ENCODE assay signal across 18 cellular contexts in the genomic region with DNA sequence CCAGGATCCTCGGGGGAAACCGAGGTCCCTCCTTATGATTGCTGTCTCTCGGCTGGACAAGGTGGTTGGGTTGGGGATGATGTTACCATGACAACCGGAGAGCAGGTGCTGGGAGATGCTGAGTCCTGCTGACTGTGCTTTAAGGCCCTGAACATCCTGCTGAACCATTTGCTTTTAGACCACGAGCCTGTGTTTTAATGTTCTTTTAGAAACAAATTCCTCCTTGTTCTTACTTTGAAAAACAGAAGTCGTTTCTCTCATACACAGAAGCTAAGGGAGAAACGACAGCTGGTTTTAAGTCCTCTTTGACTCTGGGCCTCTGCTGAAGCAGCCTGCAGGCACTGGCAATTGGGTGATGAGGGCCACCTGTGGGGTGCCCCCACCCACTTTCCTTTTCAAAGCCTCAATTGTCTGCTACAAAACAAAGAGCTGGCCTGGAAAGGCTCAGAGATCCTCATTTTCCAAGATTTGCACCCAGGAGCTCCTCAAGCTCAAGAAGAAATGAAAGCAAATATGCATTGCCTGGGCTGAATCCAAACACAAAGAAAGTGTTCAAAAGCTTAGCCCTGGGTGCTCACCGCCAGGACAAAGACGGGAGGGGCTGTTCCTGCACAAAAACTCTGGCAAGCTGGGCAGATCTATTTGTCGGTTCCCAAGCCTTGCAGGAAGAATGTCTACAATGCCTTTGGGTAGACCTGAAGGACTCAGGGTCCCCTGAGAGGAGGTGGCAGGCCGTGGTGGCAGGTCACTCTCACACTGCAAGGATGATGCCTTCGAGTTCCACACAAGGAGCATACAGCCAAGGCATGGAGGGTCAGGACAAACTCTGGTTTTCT.
A peak's percentile ranks its signal among the peaks of the same experiment; 100 is the strongest.
DNase-seq lines count a peak whose midpoint lies in the region; ATAC-seq and TF ChIP-seq lines count a peak whose summit lies in the region.
"Had no signal": no experiment of that assay in that cellular context is flagged by ENCODE, and none has a peak within 500 bp of the region (broad histone marks: within the 10 kb centered on the region; RNA-seq: fewer than 3 reads in every experiment).

No MANE protein-coding gene starts in this region.

- H4K20me1 ChIP-seq in PC-3 (ENCODE audit: low read length) = no peaks in the 10 kb centered on the region

- POLR2A ChIA-PET in PC-3 (lab: Charles Lee; ENCODE audit: unreplicated experiment) = no interaction called here

- H3K4me1 Mint-ChIP-seq in CD4-positive, CD25-positive, alpha-beta regulatory T cell = no peaks in the 10 kb centered on the region
- H3K4me1 Mint-ChIP-seq: activated naive CD4-positive, alpha-beta T cell treated with anti-CD3 and anti-CD28 coated beads, Interleukin-2, amount 50 U/mL, for 24 hours; central memory CD8-positive, alpha-beta T cell had no signal

- no peak overlapping the region for H3K4me2 ChIP-seq in PC-3 (ENCODE audit: low read length)

- H3K4me3 Mint-ChIP-seq in CD4-positive, CD25-positive, alpha-beta regulatory T cell = no peak overlapping the region
- H3K4me3 Mint-ChIP-seq: activated naive CD4-positive, alpha-beta T cell treated with anti-CD3 and anti-CD28 coated beads, Interleukin-2, amount 50 U/mL, for 24 hours; central memory CD8-positive, alpha-beta T cell; HFFc6 had no signal

- no peaks in the 10 kb centered on the region for H3K79me2 ChIP-seq in PC-3 (ENCODE audit: low read length)

- intact Hi-C loops in heart right ventricle (cut with DNase I) (loop anchor here in 1 of 10 donors (5.0 kb wide), 2 partner anchors 47 to 92 kb away; a partner anchor contains a TSS), PC-3 (cut with micrococcal nuclease) (no loop called here)

- H3F3A ChIP-seq in PC-3 (ENCODE audit: low read length, unreplicated experiment) = no peaks in the 10 kb centered on the region

- H3K27ac ChIP-seq in CD4-positive, CD25-positive, alpha-beta regulatory T cell (ENCODE audit: insufficient read depth, low read length, poor library complexity, severe bottlenecking) = no peak overlapping the region
- H3K27ac ChIP-seq in SJCRH30 (no peak overlapping the region), heart right ventricle (peak overlapping the region in 9 of 10 donors; percentile 56 to 78 (median 71)), rectal smooth muscle tissue (ENCODE audit: low read depth, low read length) (peak overlapping the region; percentile 29), PC-3 (ENCODE audit: low read length) (no peak overlapping the region)
- H3K27ac ChIP-seq: pancreas, testis, WERI-Rb-1 had no signal

- peaks cover 14% of the 10 kb centered on the region for H3K36me3 Mint-ChIP-seq in CD4-positive, CD25-positive, alpha-beta regulatory T cell

- CTCF ChIA-PET in PC-3 (lab: Charles Lee) = no interaction called here

- no peak overlapping the region for H2AFZ ChIP-seq in PC-3 (ENCODE audit: low read length)

- no peak for DNase-seq in CD4-positive, CD25-positive, alpha-beta regulatory T cell
- DNase-seq in SJCRH30 = peak; percentile 53 to 74
- DNase-seq in heart right ventricle = peak in 1 of 2 donors; percentile 31
- no peak for DNase-seq in NK-92 treated with Interleukin-12 subunit alpha and Interleukin-12 subunit beta, amount 100 ng/mL, for 24 hours (lab: John Stamatoyannopoulos, UW)
- no peak for DNase-seq in ureter (ENCODE audit: low spot score)
- no peak for DNase-seq in PC-3
- DNase-seq: HFFc6; KBM-7; NCI-H1105 treated with DMSO at 0.1 percent for 48 hours; NCI-H446; pancreas; stimulated activated CD4-positive, alpha-beta T cell treated with anti-CD3 and anti-CD28 coated beads, Interleukin-15, amount 100 ng/mL, for 24 hours; testis; WERI-Rb-1 had no signal

- H3K36me3 ChIP-seq in CD4-positive, CD25-positive, alpha-beta regulatory T cell (ENCODE audit: control insufficient read depth, insufficient read depth, low read length) = peaks cover 28% of the 10 kb centered on the region
- H3K36me3 ChIP-seq in SJCRH30 = 0 out of 2 replicates have a peak, but pooled peaks cover 2% of the 10 kb centered on the region
- peaks cover 0 to 24% (median 0%) of the 10 kb centered on the region in 9 donors for H3K36me3 ChIP-seq in heart right ventricle
- no peaks in the 10 kb centered on the region for H3K36me3 ChIP-seq in rectal smooth muscle tissue (ENCODE audit: control insufficient read depth, insufficient read depth, low read length)
- no peaks in the 10 kb centered on the region for H3K36me3 ChIP-seq in PC-3 (ENCODE audit: low read depth, low read length)
- H3K36me3 ChIP-seq: pancreas, WERI-Rb-1 had no signal

- no peak overlapping the region for H3K4me3 ChIP-seq in CD4-positive, CD25-positive, alpha-beta regulatory T cell (ENCODE audit: low read depth, low read length)
- H3K4me3 ChIP-seq in SJCRH30 = no peak overlapping the region
- no peak overlapping the region for H3K4me3 ChIP-seq in heart right ventricle
- no peak overlapping the region for H3K4me3 ChIP-seq in rectal smooth muscle tissue (ENCODE audit: low read length)
- H3K4me3 ChIP-seq in PC-3 (ENCODE audit: low read length) = no peak overlapping the region
- H3K4me3 ChIP-seq: pancreas, testis had no signal

- TF ChIP-seq CTCF in heart right ventricle (IDR thresholded peaks at IDR 0.05) (no peak), PC-3 (conservative IDR thresholded peaks at IDR 0.05; ENCODE audit: low read depth, low read length) (no peak)

- H3K4me1 ChIP-seq in CD4-positive, CD25-positive, alpha-beta regulatory T cell (ENCODE audit: control insufficient read depth, insufficient read depth, low read length, poor library complexity, severe bottlenecking) = no peaks in the 10 kb centered on the region
- H3K4me1 ChIP-seq in SJCRH30 = peaks cover 5% of the 10 kb centered on the region; the same call in 1 of the 2 replicates
- peaks cover 6 to 44% (median 17%) of the 10 kb centered on the region in 9 donors for H3K4me1 ChIP-seq in heart right ventricle
- peaks cover 5% of the 10 kb centered on the region for H3K4me1 ChIP-seq in rectal smooth muscle tissue (ENCODE audit: control insufficient read depth, insufficient read depth, low read length)
- H3K4me1 ChIP-seq in PC-3 (ENCODE audit: insufficient read depth, low read length) = no peaks in the 10 kb centered on the region
- H3K4me1 ChIP-seq: pancreas had no signal

- no peaks in the 10 kb centered on the region for H3K27me3 Mint-ChIP-seq in CD4-positive, CD25-positive, alpha-beta regulatory T cell
- H3K27me3 Mint-ChIP-seq: activated naive CD4-positive, alpha-beta T cell treated with anti-CD3 and anti-CD28 coated beads, Interleukin-2, amount 50 U/mL, for 24 hours; central memory CD8-positive, alpha-beta T cell had no signal

- BruUV-seq in PC-3 (replicated peaks; lab: Mats Ljungman, UMichigan) = no TSS peak

- ATAC-seq in CD4-positive, CD25-positive, alpha-beta regulatory T cell (ENCODE audit: low read depth in 2 of 2) = no peak
- ATAC-seq in heart right ventricle (peak in 6 of 8 donors; percentile 38 to 68 (median 56)), GM18502 (IDR thresholded peaks at IDR 0.05; ENCODE audit: poor library complexity, unreplicated experiment) (no peak), PC-3 (no peak)
- ATAC-seq: pancreas had no signal

- H3K27me3 ChIP-seq in CD4-positive, CD25-positive, alpha-beta regulatory T cell (ENCODE audit: control insufficient read depth, insufficient read depth, low read length) = no peaks in the 10 kb centered on the region
- H3K27me3 ChIP-seq in SJCRH30 = no peaks in the 10 kb centered on the region
- no peaks in the 10 kb centered on the region for H3K27me3 ChIP-seq in heart right ventricle
- no peaks in the 10 kb centered on the region for H3K27me3 ChIP-seq in rectal smooth muscle tissue (ENCODE audit: control insufficient read depth, insufficient read depth, low read length)
- peaks cover 37% of the 10 kb centered on the region; the same call in 1 of the 2 replicates for H3K27me3 ChIP-seq in PC-3 (ENCODE audit: low read length)
- H3K27me3 ChIP-seq: pancreas, testis had no signal

- H3K9me2 ChIP-seq in PC-3 (replicated peaks; ENCODE audit: low read length) = no peaks in the 10 kb centered on the region

- no peaks in the 10 kb centered on the region for H3K9me3 ChIP-seq in CD4-positive, CD25-positive, alpha-beta regulatory T cell (ENCODE audit: control insufficient read depth in 2 of 2, low read length in 2 of 2)
- H3K9me3 ChIP-seq in SJCRH30 (replicated peaks) (no peaks in the 10 kb centered on the region), heart right ventricle (no peaks in the 10 kb centered on the region), PC-3 (ENCODE audit: low read length) (no peaks in the 10 kb centered on the region)
- H3K9me3 ChIP-seq: pancreas, testis had no signal

- peak overlapping the region in 2 of 3 donors; percentile 38 to 81 for H3K27ac Mint-ChIP-seq in CD4-positive, CD25-positive, alpha-beta regulatory T cell
- H3K27ac Mint-ChIP-seq: activated naive CD4-positive, alpha-beta T cell treated with anti-CD3 and anti-CD28 coated beads, Interleukin-2, amount 50 U/mL, for 24 hours; HFFc6 had no signal

- 69 to 73% methylated on average over 12 of the region's 12 CpGs for WGBS in heart right ventricle, 2 donors

- no peak overlapping the region for H3K9ac ChIP-seq in rectal smooth muscle tissue (ENCODE audit: low read length)
- no peak overlapping the region for H3K9ac ChIP-seq in PC-3 (ENCODE audit: low read length)

- H3K9me3 Mint-ChIP-seq in CD4-positive, CD25-positive, alpha-beta regulatory T cell = no peaks in the 10 kb centered on the region
- H3K9me3 Mint-ChIP-seq: activated naive CD4-positive, alpha-beta T cell treated with anti-CD3 and anti-CD28 coated beads, Interleukin-2, amount 50 U/mL, for 24 hours; central memory CD8-positive, alpha-beta T cell; HFFc6 had no signal

Comparison
In these comparisons a context has a peak if more than half of its experiments do, and no peak if none do; other contexts are left out.
1. ATAC-seq: peak in heart right ventricle (6 of 8); none in CD4-positive, CD25-positive, alpha-beta regulatory T cell (0 of 2), GM18502 (single experiment) and PC-3 (single experiment).
2. DNase-seq: peak in SJCRH30 (2 of 2); none in CD4-positive, CD25-positive, alpha-beta regulatory T cell (0 of 3), NK-92 treated with Interleukin-12 subunit alpha and Interleukin-12 subunit beta, amount 100 ng/mL, for 24 hours (single experiment), ureter (single experiment) and PC-3 (single experiment).
3. H3K27ac ChIP-seq: peak in heart right ventricle (9 of 10) and rectal smooth muscle tissue (single experiment); none in CD4-positive, CD25-positive, alpha-beta regulatory T cell (single experiment), SJCRH30 (single experiment) and PC-3 (single experiment).